In the genomic region with DNA sequence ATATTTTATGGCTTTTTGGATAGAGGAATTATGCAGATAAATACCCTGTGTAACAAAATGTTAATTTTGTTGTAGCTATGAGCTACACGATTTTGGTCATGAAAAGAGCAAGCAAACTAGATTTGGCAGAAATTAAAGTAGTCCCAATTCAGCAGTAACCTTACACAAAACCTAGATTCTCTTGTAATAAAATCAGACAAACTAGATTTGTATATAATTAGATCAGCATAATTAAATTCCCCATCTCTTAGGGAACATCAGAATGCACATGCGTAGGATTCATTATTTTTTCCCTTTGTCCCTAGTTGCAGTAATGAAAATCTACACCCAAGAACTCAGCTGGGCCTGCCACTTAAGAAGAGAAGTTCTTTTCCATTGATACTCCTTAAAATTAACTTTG, we compare ENCODE assay signal across 3 cellular contexts.
"Had no signal": no experiment of that assay in that cellular context is flagged by ENCODE, and none has a peak within 500 bp of the region (broad histone marks: within the 10 kb centered on the region; RNA-seq: fewer than 3 reads in every experiment).

No MANE protein-coding gene starts in this region.

- H3K4me3 ChIP-seq: GM12878 had no signal

- ATAC-seq: GM12878 had no signal

- DNase-seq: GDM1, GF-D8 had no signal
